Comparison of ENCODE assay signal across 15 cellular contexts in genomic region chr18:49529596-49529995, GRCh38. TPM values are rescaled to one million over a fixed set of nuclear protein-coding genes. Genes with fewer than 3 reads are reported as not detected.
"Had no signal": no experiment of that assay in that cellular context is flagged by ENCODE, and none has a peak within 500 bp of the region (broad histone marks: within the 10 kb centered on the region; RNA-seq: fewer than 3 reads in every experiment).

No MANE protein-coding gene starts in this region.

- DNase-seq: colonic mucosa; dermis blood vessel endothelial cell; foreskin melanocyte; head of caudate nucleus; hippocampal formation; natural killer cell; stimulated activated CD4-positive, alpha-beta T cell treated with anti-CD3 and anti-CD28 coated beads, Interleukin-4, amount 100 ng/mL, for 1 hour; tibial artery had no signal

- H3K4me3 ChIP-seq: colonic mucosa, right atrium auricular region, smooth muscle cell, tibial artery had no signal

- H3K27ac ChIP-seq: colonic mucosa, right atrium auricular region, tibial artery had no signal

- H3K36me3 ChIP-seq: colonic mucosa, right atrium auricular region, tibial artery had no signal

- H3K9me3 ChIP-seq: colonic mucosa, right atrium auricular region, tibial artery had no signal

- H3K27ac Mint-ChIP-seq: natural killer cell; stimulated activated memory B cell treated with anti-CD40 and anti-IgM and Interleukin-4, amounts not matched to agents 10 μg/mL and 1 μg/mL and 100 μg/mL, for 72 hours; stimulated activated naive CD8-positive, alpha-beta T cell treated with anti-CD3 and anti-CD28 coated beads, Interleukin-15, Interleukin-2, amounts not matched to agents 100 ng/mL and 50 ng/mL, for 24 hours had no signal

- H3K36me3 Mint-ChIP-seq: natural killer cell; stimulated activated memory B cell treated with anti-CD40 and anti-IgM and Interleukin-4, amounts not matched to agents 10 μg/mL and 1 μg/mL and 100 μg/mL, for 72 hours had no signal

- H3K9me3 Mint-ChIP-seq: natural killer cell; neural crest cell; stimulated activated memory B cell treated with anti-CD40 and anti-IgM and Interleukin-4, amounts not matched to agents 10 μg/mL and 1 μg/mL and 100 μg/mL, for 72 hours; stimulated activated naive CD8-positive, alpha-beta T cell treated with anti-CD3 and anti-CD28 coated beads, Interleukin-15, Interleukin-2, amounts not matched to agents 100 ng/mL and 50 ng/mL, for 24 hours had no signal

- H3K27me3 ChIP-seq: colonic mucosa, right atrium auricular region, tibial artery had no signal

- H3K4me1 ChIP-seq: colonic mucosa, right atrium auricular region, tibial artery had no signal

- ATAC-seq: natural killer cell; stimulated activated memory B cell treated with anti-CD40 and anti-IgM and Interleukin-4, amounts not matched to agents 10 μg/mL and 1 μg/mL and 100 μg/mL, for 72 hours had no signal

- H3K4me1 Mint-ChIP-seq: natural killer cell had no signal

- H3K4me3 Mint-ChIP-seq: natural killer cell; neural crest cell; stimulated activated memory B cell treated with anti-CD40 and anti-IgM and Interleukin-4, amounts not matched to agents 10 μg/mL and 1 μg/mL and 100 μg/mL, for 72 hours; stimulated activated naive CD8-positive, alpha-beta T cell treated with anti-CD3 and anti-CD28 coated beads, Interleukin-15, Interleukin-2, amounts not matched to agents 100 ng/mL and 50 ng/mL, for 24 hours had no signal

RNA-seq across cellular contexts. Expression of gene LIPG, which starts 32.3 kb away (rescaled TPM):
- total RNA-seq: mononuclear cell, osteocyte had no signal
